In the genomic region with DNA sequence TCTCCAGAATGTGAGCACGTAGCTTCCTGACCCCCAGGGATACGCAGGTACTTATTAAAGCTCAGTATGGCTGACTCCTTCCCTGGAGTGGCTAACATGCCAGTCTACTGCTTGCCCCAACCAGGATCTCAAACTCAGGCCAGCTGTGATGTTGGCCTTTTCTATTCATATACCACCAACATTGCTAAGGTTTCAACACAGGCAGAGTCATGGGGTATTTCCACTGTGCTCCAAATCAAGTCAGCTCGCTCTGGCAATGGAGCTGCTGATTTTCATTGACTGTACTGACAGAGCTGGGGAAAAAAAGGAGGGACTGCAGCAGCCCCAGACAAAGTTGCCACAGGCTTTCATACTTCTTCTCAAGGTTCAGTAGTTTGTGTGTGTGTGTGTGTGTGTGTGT, we compare ENCODE assay signal across 20 cellular contexts.
A peak's percentile ranks its signal among the peaks of the same experiment; 100 is the strongest.
DNase-seq lines count a peak whose midpoint lies in the region; ATAC-seq and TF ChIP-seq lines count a peak whose summit lies in the region.
"Had no signal": no experiment of that assay in that cellular context is flagged by ENCODE, and none has a peak within 500 bp of the region (broad histone marks: within the 10 kb centered on the region; RNA-seq: fewer than 3 reads in every experiment).

No MANE protein-coding gene starts in this region.

- no peak overlapping the region for H2AFZ ChIP-seq in mammary epithelial cell (ENCODE audit: low read depth, low read length)

- TF ChIP-seq POLR2A in breast epithelium (IDR thresholded peaks at IDR 0.05) = no peak

- in situ Hi-C loops in mammary epithelial cell (cut with MboI; ENCODE audit: low sequenced_read_pairs in 2 of 2) = no loop called here
- in situ Hi-C loops in astrocyte of the spinal cord (cut with HindIII; ENCODE audit: low sequenced_read_pairs) = no loop called here

- ATAC-seq in HG03108 (IDR thresholded peaks at IDR 0.05; ENCODE audit: unreplicated experiment) = no peak

- TF ChIP-seq CTCF in mammary epithelial cell (conservative IDR thresholded peaks at IDR 0.05 in 1 of 2, IDR thresholded peaks at IDR 0.05 in 1 of 2; ENCODE audit: extremely low read depth in 1 of 2, insufficient read depth in 1 of 2, low read depth in 1 of 2, low read length in 2 of 2) (no peak), breast epithelium (IDR thresholded peaks at IDR 0.05) (no peak), astrocyte of the spinal cord (IDR thresholded peaks at IDR 0.05; ENCODE audit: low read depth, low read length) (no peak), fibroblast of the aortic adventitia (IDR thresholded peaks at IDR 0.05; ENCODE audit: insufficient read depth, low read length) (no peak)

- intact Hi-C loops in mammary epithelial cell (cut with micrococcal nuclease) = no loop called here
- intact Hi-C loops in breast epithelium (cut with DNase I; ENCODE audit: low total_unique reads) = no loop called here

- H3K4me1 ChIP-seq in mammary epithelial cell (ENCODE audit: insufficient read depth, low read length) (no peaks in the 10 kb centered on the region), breast epithelium (no peaks in the 10 kb centered on the region), skeletal muscle satellite cell (ENCODE audit: control insufficient read depth, insufficient read depth, low read length) (peaks cover 38% of the 10 kb centered on the region)
- H3K4me1 ChIP-seq: BLaER1, right atrium auricular region had no signal

- DNase-seq in mammary epithelial cell = peak; percentile 19
- no peak for DNase-seq in breast epithelium (ENCODE audit: low spot score in 2 of 2)
- DNase-seq in astrocyte of the spinal cord (ENCODE audit: low read depth, low spot score) = peak; percentile 11
- peak; percentile 58 for DNase-seq in fibroblast of the aortic adventitia (ENCODE audit: low read depth)
- DNase-seq in NCI-H1436 (lab: John Stamatoyannopoulos, UW) = no peak
- no peak for DNase-seq in SKM-1 (lab: John Stamatoyannopoulos, UW; ENCODE audit: unreplicated experiment)
- DNase-seq: activated CD4-positive, CD25-positive, alpha-beta regulatory T cell treated with anti-CD3 and anti-CD28 coated beads, Interleukin-2, amount 50 U/mL, for 72 hours; activated naive CD4-positive, alpha-beta T cell; activated T-cell treated with anti-CD3 and anti-CD28 coated beads, Interleukin-2, amount 50 U/mL, for 1 hour; COR-L47; DMS79; NCI-H1417 treated with DMSO at 0.1 percent for 48 hours; NCI-H2107; NCI-H524 treated with DMSO at 0.1 percent for 48 hours; occipital lobe had no signal

- BruUV-seq in mammary epithelial cell (replicated peaks; lab: Mats Ljungman, UMichigan) = no TSS peak

- dilution Hi-C loops in mammary epithelial cell (cut with HindIII; ENCODE audit: low sequenced_read_pairs) = no loop called here

- H3K36me3 ChIP-seq in mammary epithelial cell (ENCODE audit: insufficient read depth, low read length) (no peaks in the 10 kb centered on the region), breast epithelium (no peaks in the 10 kb centered on the region), skeletal muscle satellite cell (ENCODE audit: insufficient read depth, low read length) (no peaks in the 10 kb centered on the region)
- H3K36me3 ChIP-seq: right atrium auricular region had no signal

- 95% methylated on average over 3 of the region's 3 CpGs for WGBS in mammary epithelial cell (ENCODE audit: low coverage, missing lambda C conversion rate)

- H3K79me2 ChIP-seq in mammary epithelial cell (ENCODE audit: insufficient read depth, low read length) = no peaks in the 10 kb centered on the region

- CTCF ChIA-PET in mammary epithelial cell (lab: Charles Lee; ENCODE audit: low non-redundant PET) = interaction anchor here (0.6 kb wide), 1 partner anchor 311 kb away, joined by 6 read pairs; no protein-coding TSS in a partner anchor

- H3K27ac ChIP-seq in mammary epithelial cell (ENCODE audit: insufficient read depth, low read depth, low read length) (no peak overlapping the region), breast epithelium (no peak overlapping the region)
- H3K27ac ChIP-seq: 22Rv1, BLaER1, right atrium auricular region had no signal

- no peaks in the 10 kb centered on the region for H4K20me1 ChIP-seq in mammary epithelial cell (ENCODE audit: insufficient read depth, low read length)
- H4K20me1 ChIP-seq: BLaER1 had no signal

- no peak overlapping the region for H3K4me2 ChIP-seq in mammary epithelial cell (ENCODE audit: insufficient read depth, low read depth, low read length)
- peak overlapping the region; percentile 60 for H3K4me2 ChIP-seq in skeletal muscle satellite cell (ENCODE audit: low read length)
- H3K4me2 ChIP-seq: BLaER1 had no signal

- H3K9ac ChIP-seq in mammary epithelial cell (ENCODE audit: insufficient read depth, low read length) (no peak overlapping the region), skeletal muscle satellite cell (ENCODE audit: low read depth, low read length) (no peak overlapping the region)
- H3K9ac ChIP-seq: BLaER1 had no signal

- H3K4me3 ChIP-seq in mammary epithelial cell (replicated peaks in 1 of 3; ENCODE audit: insufficient read depth in 1 of 3, low read depth in 2 of 3, low read length in 3 of 3) (no peak overlapping the region), breast epithelium (no peak overlapping the region), astrocyte of the spinal cord (ENCODE audit: low read depth, low read length) (no peak overlapping the region), fibroblast of the aortic adventitia (ENCODE audit: low read depth, low read length) (no peak overlapping the region), skeletal muscle satellite cell (ENCODE audit: low read length) (no peak overlapping the region)
- H3K4me3 ChIP-seq: BLaER1, right atrium auricular region had no signal

- no peaks in the 10 kb centered on the region for H3K27me3 ChIP-seq in mammary epithelial cell (ENCODE audit: insufficient read depth, low read length)
- H3K27me3 ChIP-seq in breast epithelium = no peaks in the 10 kb centered on the region
- H3K27me3 ChIP-seq in skeletal muscle satellite cell (ENCODE audit: control insufficient read depth, insufficient read depth, low read length) = no peaks in the 10 kb centered on the region
- H3K27me3 ChIP-seq: BLaER1, right atrium auricular region had no signal

- H3K9me3 ChIP-seq in mammary epithelial cell (replicated peaks; ENCODE audit: insufficient read depth, low read length) (no peaks in the 10 kb centered on the region), breast epithelium (no peaks in the 10 kb centered on the region), skeletal muscle satellite cell (replicated peaks; ENCODE audit: low read length) (no peaks in the 10 kb centered on the region)

Comparison
In these comparisons a context has a peak if more than half of its experiments do, and no peak if none do; other contexts are left out.
1. DNase-seq: peak in mammary epithelial cell (single experiment), astrocyte of the spinal cord (single experiment) and fibroblast of the aortic adventitia (single experiment); none in breast epithelium (0 of 2), NCI-H1436 (single experiment) and SKM-1 (single experiment).